In genomic region chr19:17510220-17510993, GRCh38 we compare ENCODE assay signal across 9 cellular contexts. TPM values are rescaled to one million over a fixed set of nuclear protein-coding genes. Genes with fewer than 3 reads are reported as not detected.
DNase-seq lines count a peak whose midpoint lies in the region; ATAC-seq and TF ChIP-seq lines count a peak whose summit lies in the region.
"Had no signal": no experiment of that assay in that cellular context is flagged by ENCODE, and none has a peak within 500 bp of the region (broad histone marks: within the 10 kb centered on the region; RNA-seq: fewer than 3 reads in every experiment).

No MANE protein-coding gene starts in this region.

- H3K9me3 Mint-ChIP-seq in activated naive CD4-positive, alpha-beta T cell treated with anti-CD3 and anti-CD28 coated beads, Interleukin-2, amount 10 ng/mL, durations not matched to agents 7 days and 5 days: peaks cover 3% of the 10 kb centered on the region

- TF ChIP-seq CTCF in lung (IDR thresholded peaks at IDR 0.05; ENCODE audit: control extremely low read depth, extremely low read depth) (no peak), upper lobe of left lung (IDR thresholded peaks at IDR 0.05) (no peak)

- no peak for TF ChIP-seq POLR2A in upper lobe of left lung (IDR thresholded peaks at IDR 0.05)

- DNase-seq in activated naive CD4-positive, alpha-beta T cell treated with anti-CD3 and anti-CD28 coated beads, Interleukin-2, amount 10 ng/mL, durations not matched to agents 7 days and 5 days: no peak
- DNase-seq in activated naive CD4-positive, alpha-beta T cell treated with anti-CD3 and anti-CD28 coated beads, Interleukin-2, amount 50 U/mL, for 16 hours: no peak
- peak; percentile 21 for DNase-seq in astrocyte of the hippocampus (ENCODE audit: low read depth, low spot score)
- no peak for DNase-seq in lung (ENCODE audit: low spot score)
- no peak for DNase-seq in upper lobe of left lung
- DNase-seq in H4 (ENCODE audit: low spot score): no peak
- DNase-seq in Kasumi-1 (lab: John Stamatoyannopoulos, UW): no peak

- H3K4me3 Mint-ChIP-seq in activated naive CD4-positive, alpha-beta T cell treated with anti-CD3 and anti-CD28 coated beads, Interleukin-2, amount 10 ng/mL, durations not matched to agents 7 days and 5 days: peak overlapping the region; percentile 97

- peaks cover 0 to 8% of the 10 kb centered on the region in 2 donors for H3K36me3 ChIP-seq in lung (ENCODE audit: control insufficient read depth in 2 of 2, insufficient read depth in 2 of 2, low read length in 2 of 2)
- peaks cover 0 to 10% (median 5%) of the 10 kb centered on the region in 4 donors for H3K36me3 ChIP-seq in upper lobe of left lung

- peaks cover 21% of the 10 kb centered on the region for H3K36me3 Mint-ChIP-seq in activated naive CD4-positive, alpha-beta T cell treated with anti-CD3 and anti-CD28 coated beads, Interleukin-2, amount 10 ng/mL, durations not matched to agents 7 days and 5 days

- H3K4me3 ChIP-seq in lung (peak overlapping the region; percentile 93), upper lobe of left lung (peak overlapping the region; percentile 81 to 98 (median 96))

- no peaks in the 10 kb centered on the region for H3K27me3 Mint-ChIP-seq in activated naive CD4-positive, alpha-beta T cell treated with anti-CD3 and anti-CD28 coated beads, Interleukin-2, amount 10 ng/mL, durations not matched to agents 7 days and 5 days

- ATAC-seq in lung (ENCODE audit: insufficient read depth, low FRiP score): no peak
- ATAC-seq in upper lobe of left lung (ENCODE audit: low FRiP score in 2 of 2): no peak
- no peak for ATAC-seq in GM21529 (IDR thresholded peaks at IDR 0.05; ENCODE audit: unreplicated experiment)

- WGBS in lung, 2 donors: 36 to 39% methylated on average over 13 of the region's 13 CpGs
- 38 to 46% methylated on average over 13 of the region's 13 CpGs for WGBS in upper lobe of left lung, 2 donors

- H3K4me1 ChIP-seq in lung (ENCODE audit: control insufficient read depth in 2 of 2, insufficient read depth in 2 of 2, low read length in 2 of 2): peaks cover 0 to 10% of the 10 kb centered on the region in 2 donors
- peaks cover 25 to 56% (median 38%) of the 10 kb centered on the region in 4 donors for H3K4me1 ChIP-seq in upper lobe of left lung

- CTCF ChIA-PET in activated naive CD4-positive, alpha-beta T cell treated with anti-CD3 and anti-CD28 coated beads, Interleukin-2, amount 10 ng/mL, durations not matched to agents 7 days and 5 days (lab: Charles Lee): interaction anchor here (0.6 to 9.7 kb wide), 5 partner anchors 12 to 64 kb away, joined by 3 to 58 read pairs (median 5); no protein-coding TSS in a partner anchor

- H3K27ac ChIP-seq in lung (ENCODE audit: low read depth in 1 of 2, low read length in 1 of 2) (peak overlapping the region; percentile 30 to 98), upper lobe of left lung (peak overlapping the region; percentile 96 to 100 (median 100))

- no peaks in the 10 kb centered on the region for H3K9me3 ChIP-seq in lung (ENCODE audit: control insufficient read depth in 2 of 2, insufficient read depth in 1 of 2, low read length in 1 of 2)
- H3K9me3 ChIP-seq in upper lobe of left lung: no peaks in the 10 kb centered on the region

- H3K27me3 ChIP-seq in lung (ENCODE audit: control insufficient read depth, insufficient read depth) (no peaks in the 10 kb centered on the region), upper lobe of left lung (no peaks in the 10 kb centered on the region)

- peak overlapping the region; percentile 95 for H3K27ac Mint-ChIP-seq in activated naive CD4-positive, alpha-beta T cell treated with anti-CD3 and anti-CD28 coated beads, Interleukin-2, amount 10 ng/mL, durations not matched to agents 7 days and 5 days

- H3K4me1 Mint-ChIP-seq in activated naive CD4-positive, alpha-beta T cell treated with anti-CD3 and anti-CD28 coated beads, Interleukin-2, amount 10 ng/mL, durations not matched to agents 7 days and 5 days: peaks cover 41% of the 10 kb centered on the region

- no peak for TF ChIP-seq EP300 in upper lobe of left lung (IDR thresholded peaks at IDR 0.05)

RNA-seq across cellular contexts. Expression of gene PGLS, which starts 1.0 kb away (rescaled TPM):
- 100 to 1,000 TPM in 1 of 2 donors, 10 to 100 TPM in 1; 63.2 to 109 TPM for total RNA-seq in lung
- 100 to 1,000 TPM; 107 to 122 TPM for polyA plus RNA-seq in lung
- total RNA-seq in upper lobe of left lung: 100 to 1,000 TPM in 3 of 6 donors, 10 to 100 TPM in 3; 50.6 to 117 (median 99.7) TPM
- 80.9 and 96.4 TPM in 2 replicates for total RNA-seq in H4 (2014; rRNA removed; shearing (Covaris generic))

RNA-seq across cellular contexts. Expression of gene SLC27A1, which starts 40.1 kb away (rescaled TPM):
- total RNA-seq in lung: 10 to 100 TPM; 25.4 to 26.9 TPM
- polyA plus RNA-seq in lung: 10 to 100 TPM; 12.2 to 15.8 TPM
- 10 to 100 TPM; 21.0 to 88.0 (median 30.8) TPM for total RNA-seq in upper lobe of left lung
- 3.6 and 4.8 TPM in 2 replicates for total RNA-seq in H4 (2014; rRNA removed; shearing (Covaris generic))

RNA-seq across cellular contexts. Expression of gene COLGALT1, which starts 45.0 kb away (rescaled TPM):
- 100 to 1,000 TPM in 1 of 2 donors, 10 to 100 TPM in 1; 39.9 to 129 TPM for total RNA-seq in lung
- polyA plus RNA-seq in lung: 100 to 1,000 TPM in 1 of 2 donors, 10 to 100 TPM in 1; 63.3 to 107 TPM
- 100 to 1,000 TPM in 4 of 6 donors, 10 to 100 TPM in 2; 58.3 to 151 (median 116) TPM for total RNA-seq in upper lobe of left lung
- 89.9 and 95.2 TPM in 2 replicates for total RNA-seq in H4 (2014; rRNA removed; shearing (Covaris generic))

RNA-seq across cellular contexts. Expression of gene NXNL1, which starts 49.7 kb away (rescaled TPM):
- total RNA-seq in lung (not detected), upper lobe of left lung (not detected)
- polyA plus RNA-seq in lung: not detected
- total RNA-seq in H4 (2014; rRNA removed; shearing (Covaris generic)): not detected in 2 replicates
- total RNA-seq: T-helper 1 cell treated with Interleukin-12 subunit alpha and Interleukin-12 subunit beta and Interleukin-4 antibody, amounts not matched to agents 30 ng/mL and 1 ng/mL, for 36 hours had no signal
